1 cellular context compared by ENCODE assay signal in the genomic region with DNA sequence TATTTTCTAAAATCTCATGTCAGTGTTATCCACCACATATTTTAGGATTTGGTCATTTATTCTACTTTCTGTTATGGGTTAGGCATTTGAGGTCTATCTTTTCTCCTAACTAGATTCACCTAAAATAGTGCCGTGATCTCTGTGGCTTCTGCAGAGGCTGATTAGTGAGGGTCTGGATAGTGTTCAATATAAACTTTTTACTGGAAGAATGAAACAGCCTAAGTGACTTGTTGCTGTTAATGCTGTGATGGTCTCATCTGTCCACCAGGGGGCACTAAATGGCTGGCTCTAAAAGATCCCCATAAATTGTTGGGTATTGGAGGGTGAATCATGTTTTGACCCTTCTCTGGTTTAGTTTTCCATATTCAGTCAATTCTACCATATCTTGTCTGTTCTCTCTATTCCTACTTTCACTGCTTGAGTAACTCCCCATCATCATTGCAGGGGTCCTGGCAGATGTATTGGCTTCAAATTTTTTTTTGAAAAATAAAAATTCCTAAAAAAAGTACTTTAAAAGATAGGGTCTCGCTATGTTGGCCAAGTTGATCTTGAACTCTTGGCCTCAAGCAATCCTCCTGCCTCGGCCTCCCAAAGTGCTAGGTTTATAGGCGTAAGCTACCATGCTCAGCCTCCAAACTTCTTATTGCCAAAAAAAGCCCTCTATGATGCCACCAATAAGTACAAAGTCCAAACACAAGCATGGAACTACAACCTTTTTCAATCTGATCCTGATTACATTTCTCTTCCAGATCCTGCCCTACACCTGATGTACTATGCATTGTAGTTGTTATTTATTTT.
A peak's percentile ranks its signal among the peaks of the same experiment; 100 is the strongest.
TF ChIP-seq lines count a peak whose summit lies in the region.

No MANE protein-coding gene starts in this region.

TF ChIP-seq in HepG2, 621 proteins besides CTCF, POLR2A, EP300 and RAD21 (continues in another document):
- no peak for TF ChIP-seq MED8 (CRISPR knock-in tag; IDR thresholded peaks at IDR 0.05; ENCODE audit: insufficient replicate concordance)
- peak; percentile 85 for TF ChIP-seq ERF (CRISPR knock-in tag; IDR thresholded peaks at IDR 0.05)
- TF ChIP-seq ZNF180 (CRISPR knock-in tag; IDR thresholded peaks at IDR 0.05; ENCODE audit: borderline replicate concordance, low read depth), result no peak
- TF ChIP-seq, protein P1, sequence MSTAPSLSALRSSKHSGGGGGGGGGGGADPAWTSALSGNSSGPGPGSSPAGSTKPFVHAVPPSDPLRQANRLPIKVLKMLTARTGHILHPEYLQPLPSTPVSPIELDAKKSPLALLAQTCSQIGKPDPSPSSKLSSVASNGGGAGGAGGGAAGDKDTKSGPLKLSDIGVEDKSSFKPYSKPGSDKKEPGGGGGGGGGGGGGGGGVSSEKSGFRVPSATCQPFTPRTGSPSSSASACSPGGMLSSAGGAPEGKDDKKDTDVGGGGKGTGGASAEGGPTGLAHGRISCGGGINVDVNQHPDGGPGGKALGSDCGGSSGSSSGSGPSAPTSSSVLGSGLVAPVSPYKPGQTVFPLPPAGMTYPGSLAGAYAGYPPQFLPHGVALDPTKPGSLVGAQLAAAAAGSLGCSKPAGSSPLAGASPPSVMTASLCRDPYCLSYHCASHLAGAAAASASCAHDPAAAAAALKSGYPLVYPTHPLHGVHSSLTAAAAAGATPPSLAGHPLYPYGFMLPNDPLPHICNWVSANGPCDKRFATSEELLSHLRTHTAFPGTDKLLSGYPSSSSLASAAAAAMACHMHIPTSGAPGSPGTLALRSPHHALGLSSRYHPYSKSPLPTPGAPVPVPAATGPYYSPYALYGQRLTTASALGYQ (CRISPR knock-in tag; IDR thresholded peaks at IDR 0.05), result no peak
- no peak for TF ChIP-seq NKX3-1 (CRISPR knock-in tag; IDR thresholded peaks at IDR 0.05)
- TF ChIP-seq, protein P2, sequence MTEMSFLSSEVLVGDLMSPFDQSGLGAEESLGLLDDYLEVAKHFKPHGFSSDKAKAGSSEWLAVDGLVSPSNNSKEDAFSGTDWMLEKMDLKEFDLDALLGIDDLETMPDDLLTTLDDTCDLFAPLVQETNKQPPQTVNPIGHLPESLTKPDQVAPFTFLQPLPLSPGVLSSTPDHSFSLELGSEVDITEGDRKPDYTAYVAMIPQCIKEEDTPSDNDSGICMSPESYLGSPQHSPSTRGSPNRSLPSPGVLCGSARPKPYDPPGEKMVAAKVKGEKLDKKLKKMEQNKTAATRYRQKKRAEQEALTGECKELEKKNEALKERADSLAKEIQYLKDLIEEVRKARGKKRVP (CRISPR knock-in tag; IDR thresholded peaks at IDR 0.05), result no peak
- no peak for TF ChIP-seq GATA4 (IDR thresholded peaks at IDR 0.05; ENCODE audit: borderline replicate concordance, low read depth)
- no peak for TF ChIP-seq SALL1 (CRISPR knock-in tag; IDR thresholded peaks at IDR 0.05)
- no peak for TF ChIP-seq MTF2 (CRISPR knock-in tag; IDR thresholded peaks at IDR 0.05; ENCODE audit: borderline replicate concordance)
- no peak for TF ChIP-seq ZFP37 (CRISPR knock-in tag; IDR thresholded peaks at IDR 0.05; ENCODE audit: borderline replicate concordance)
- 0 out of 2 replicates have a peak, but pooled peaks have one; percentile 37 for TF ChIP-seq ZNF121 (CRISPR knock-in tag; IDR thresholded peaks at IDR 0.05)
- TF ChIP-seq, protein P3, sequence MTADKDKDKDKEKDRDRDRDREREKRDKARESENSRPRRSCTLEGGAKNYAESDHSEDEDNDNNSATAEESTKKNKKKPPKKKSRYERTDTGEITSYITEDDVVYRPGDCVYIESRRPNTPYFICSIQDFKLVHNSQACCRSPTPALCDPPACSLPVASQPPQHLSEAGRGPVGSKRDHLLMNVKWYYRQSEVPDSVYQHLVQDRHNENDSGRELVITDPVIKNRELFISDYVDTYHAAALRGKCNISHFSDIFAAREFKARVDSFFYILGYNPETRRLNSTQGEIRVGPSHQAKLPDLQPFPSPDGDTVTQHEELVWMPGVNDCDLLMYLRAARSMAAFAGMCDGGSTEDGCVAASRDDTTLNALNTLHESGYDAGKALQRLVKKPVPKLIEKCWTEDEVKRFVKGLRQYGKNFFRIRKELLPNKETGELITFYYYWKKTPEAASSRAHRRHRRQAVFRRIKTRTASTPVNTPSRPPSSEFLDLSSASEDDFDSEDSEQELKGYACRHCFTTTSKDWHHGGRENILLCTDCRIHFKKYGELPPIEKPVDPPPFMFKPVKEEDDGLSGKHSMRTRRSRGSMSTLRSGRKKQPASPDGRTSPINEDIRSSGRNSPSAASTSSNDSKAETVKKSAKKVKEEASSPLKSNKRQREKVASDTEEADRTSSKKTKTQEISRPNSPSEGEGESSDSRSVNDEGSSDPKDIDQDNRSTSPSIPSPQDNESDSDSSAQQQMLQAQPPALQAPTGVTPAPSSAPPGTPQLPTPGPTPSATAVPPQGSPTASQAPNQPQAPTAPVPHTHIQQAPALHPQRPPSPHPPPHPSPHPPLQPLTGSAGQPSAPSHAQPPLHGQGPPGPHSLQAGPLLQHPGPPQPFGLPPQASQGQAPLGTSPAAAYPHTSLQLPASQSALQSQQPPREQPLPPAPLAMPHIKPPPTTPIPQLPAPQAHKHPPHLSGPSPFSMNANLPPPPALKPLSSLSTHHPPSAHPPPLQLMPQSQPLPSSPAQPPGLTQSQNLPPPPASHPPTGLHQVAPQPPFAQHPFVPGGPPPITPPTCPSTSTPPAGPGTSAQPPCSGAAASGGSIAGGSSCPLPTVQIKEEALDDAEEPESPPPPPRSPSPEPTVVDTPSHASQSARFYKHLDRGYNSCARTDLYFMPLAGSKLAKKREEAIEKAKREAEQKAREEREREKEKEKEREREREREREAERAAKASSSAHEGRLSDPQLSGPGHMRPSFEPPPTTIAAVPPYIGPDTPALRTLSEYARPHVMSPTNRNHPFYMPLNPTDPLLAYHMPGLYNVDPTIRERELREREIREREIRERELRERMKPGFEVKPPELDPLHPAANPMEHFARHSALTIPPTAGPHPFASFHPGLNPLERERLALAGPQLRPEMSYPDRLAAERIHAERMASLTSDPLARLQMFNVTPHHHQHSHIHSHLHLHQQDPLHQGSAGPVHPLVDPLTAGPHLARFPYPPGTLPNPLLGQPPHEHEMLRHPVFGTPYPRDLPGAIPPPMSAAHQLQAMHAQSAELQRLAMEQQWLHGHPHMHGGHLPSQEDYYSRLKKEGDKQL (CRISPR knock-in tag; IDR thresholded peaks at IDR 0.05; ENCODE audit: low read depth), result 0 out of 2 replicates have a peak, but pooled peaks have one; percentile 20
- TF ChIP-seq, protein P4, sequence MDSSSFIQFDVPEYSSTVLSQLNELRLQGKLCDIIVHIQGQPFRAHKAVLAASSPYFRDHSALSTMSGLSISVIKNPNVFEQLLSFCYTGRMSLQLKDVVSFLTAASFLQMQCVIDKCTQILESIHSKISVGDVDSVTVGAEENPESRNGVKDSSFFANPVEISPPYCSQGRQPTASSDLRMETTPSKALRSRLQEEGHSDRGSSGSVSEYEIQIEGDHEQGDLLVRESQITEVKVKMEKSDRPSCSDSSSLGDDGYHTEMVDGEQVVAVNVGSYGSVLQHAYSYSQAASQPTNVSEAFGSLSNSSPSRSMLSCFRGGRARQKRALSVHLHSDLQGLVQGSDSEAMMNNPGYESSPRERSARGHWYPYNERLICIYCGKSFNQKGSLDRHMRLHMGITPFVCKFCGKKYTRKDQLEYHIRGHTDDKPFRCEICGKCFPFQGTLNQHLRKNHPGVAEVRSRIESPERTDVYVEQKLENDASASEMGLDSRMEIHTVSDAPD (CRISPR knock-in tag; IDR thresholded peaks at IDR 0.05), result 0 out of 2 replicates have a peak, but pooled peaks have one; percentile 50
- no peak; the same call in none of the 2 replicates for TF ChIP-seq POLR2G (IDR thresholded peaks at IDR 0.05; ENCODE audit: low read depth, low read length)
- no peak for TF ChIP-seq ATAD3A (CRISPR knock-in tag; IDR thresholded peaks at IDR 0.05)
- TF ChIP-seq ZSCAN30 (CRISPR knock-in tag; IDR thresholded peaks at IDR 0.05), result no peak
- no peak for TF ChIP-seq CBFB (CRISPR knock-in tag; IDR thresholded peaks at IDR 0.05)
- no peak for TF ChIP-seq MED13 (CRISPR knock-in tag; IDR thresholded peaks at IDR 0.05)
- TF ChIP-seq SP5 (CRISPR knock-in tag; IDR thresholded peaks at IDR 0.05; ENCODE audit: borderline replicate concordance, low read depth), result peak; percentile 52; the same call in 1 of the 2 replicates
- TF ChIP-seq, protein P5, sequence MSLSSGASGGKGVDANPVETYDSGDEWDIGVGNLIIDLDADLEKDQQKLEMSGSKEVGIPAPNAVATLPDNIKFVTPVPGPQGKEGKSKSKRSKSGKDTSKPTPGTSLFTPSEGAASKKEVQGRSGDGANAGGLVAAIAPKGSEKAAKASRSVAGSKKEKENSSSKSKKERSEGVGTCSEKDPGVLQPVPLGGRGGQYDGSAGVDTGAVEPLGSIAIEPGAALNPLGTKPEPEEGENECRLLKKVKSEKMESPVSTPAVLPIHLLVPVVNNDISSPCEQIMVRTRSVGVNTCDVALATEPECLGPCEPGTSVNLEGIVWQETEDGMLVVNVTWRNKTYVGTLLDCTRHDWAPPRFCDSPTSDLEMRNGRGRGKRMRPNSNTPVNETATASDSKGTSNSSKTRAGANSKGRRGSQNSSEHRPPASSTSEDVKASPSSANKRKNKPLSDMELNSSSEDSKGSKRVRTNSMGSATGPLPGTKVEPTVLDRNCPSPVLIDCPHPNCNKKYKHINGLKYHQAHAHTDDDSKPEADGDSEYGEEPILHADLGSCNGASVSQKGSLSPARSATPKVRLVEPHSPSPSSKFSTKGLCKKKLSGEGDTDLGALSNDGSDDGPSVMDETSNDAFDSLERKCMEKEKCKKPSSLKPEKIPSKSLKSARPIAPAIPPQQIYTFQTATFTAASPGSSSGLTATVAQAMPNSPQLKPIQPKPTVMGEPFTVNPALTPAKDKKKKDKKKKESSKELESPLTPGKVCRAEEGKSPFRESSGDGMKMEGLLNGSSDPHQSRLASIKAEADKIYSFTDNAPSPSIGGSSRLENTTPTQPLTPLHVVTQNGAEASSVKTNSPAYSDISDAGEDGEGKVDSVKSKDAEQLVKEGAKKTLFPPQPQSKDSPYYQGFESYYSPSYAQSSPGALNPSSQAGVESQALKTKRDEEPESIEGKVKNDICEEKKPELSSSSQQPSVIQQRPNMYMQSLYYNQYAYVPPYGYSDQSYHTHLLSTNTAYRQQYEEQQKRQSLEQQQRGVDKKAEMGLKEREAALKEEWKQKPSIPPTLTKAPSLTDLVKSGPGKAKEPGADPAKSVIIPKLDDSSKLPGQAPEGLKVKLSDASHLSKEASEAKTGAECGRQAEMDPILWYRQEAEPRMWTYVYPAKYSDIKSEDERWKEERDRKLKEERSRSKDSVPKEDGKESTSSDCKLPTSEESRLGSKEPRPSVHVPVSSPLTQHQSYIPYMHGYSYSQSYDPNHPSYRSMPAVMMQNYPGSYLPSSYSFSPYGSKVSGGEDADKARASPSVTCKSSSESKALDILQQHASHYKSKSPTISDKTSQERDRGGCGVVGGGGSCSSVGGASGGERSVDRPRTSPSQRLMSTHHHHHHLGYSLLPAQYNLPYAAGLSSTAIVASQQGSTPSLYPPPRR (CRISPR knock-in tag; IDR thresholded peaks at IDR 0.05; ENCODE audit: borderline replicate concordance), result no peak
- TF ChIP-seq ZNF563 (CRISPR knock-in tag; IDR thresholded peaks at IDR 0.05), result no peak
- no peak; the same call in 1 of the 2 replicates for TF ChIP-seq YEATS2 (CRISPR knock-in tag; IDR thresholded peaks at IDR 0.05; ENCODE audit: borderline replicate concordance)
- no peak; the same call in 1 of the 2 replicates for TF ChIP-seq HNF4G (IDR thresholded peaks at IDR 0.05; ENCODE audit: borderline replicate concordance, low read depth, low read length)
- TF ChIP-seq HNF4G (CRISPR knock-in tag; IDR thresholded peaks at IDR 0.05; ENCODE audit: borderline replicate concordance, low read depth), result 0 out of 2 replicates have a peak, but pooled peaks have one; percentile 38
- no peak for TF ChIP-seq NR3C1 (CRISPR knock-in tag; IDR thresholded peaks at IDR 0.05)
- no peak for TF ChIP-seq RNF2 (conservative IDR thresholded peaks at IDR 0.05; ENCODE audit: low read depth)
- TF ChIP-seq, protein P6, sequence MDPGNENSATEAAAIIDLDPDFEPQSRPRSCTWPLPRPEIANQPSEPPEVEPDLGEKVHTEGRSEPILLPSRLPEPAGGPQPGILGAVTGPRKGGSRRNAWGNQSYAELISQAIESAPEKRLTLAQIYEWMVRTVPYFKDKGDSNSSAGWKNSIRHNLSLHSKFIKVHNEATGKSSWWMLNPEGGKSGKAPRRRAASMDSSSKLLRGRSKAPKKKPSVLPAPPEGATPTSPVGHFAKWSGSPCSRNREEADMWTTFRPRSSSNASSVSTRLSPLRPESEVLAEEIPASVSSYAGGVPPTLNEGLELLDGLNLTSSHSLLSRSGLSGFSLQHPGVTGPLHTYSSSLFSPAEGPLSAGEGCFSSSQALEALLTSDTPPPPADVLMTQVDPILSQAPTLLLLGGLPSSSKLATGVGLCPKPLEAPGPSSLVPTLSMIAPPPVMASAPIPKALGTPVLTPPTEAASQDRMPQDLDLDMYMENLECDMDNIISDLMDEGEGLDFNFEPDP (CRISPR knock-in tag; conservative IDR thresholded peaks at IDR 0.05), result no peak
- no peak for TF ChIP-seq NR2F2 (IDR thresholded peaks at IDR 0.05; ENCODE audit: borderline replicate concordance, low read depth)
- TF ChIP-seq, protein P7, sequence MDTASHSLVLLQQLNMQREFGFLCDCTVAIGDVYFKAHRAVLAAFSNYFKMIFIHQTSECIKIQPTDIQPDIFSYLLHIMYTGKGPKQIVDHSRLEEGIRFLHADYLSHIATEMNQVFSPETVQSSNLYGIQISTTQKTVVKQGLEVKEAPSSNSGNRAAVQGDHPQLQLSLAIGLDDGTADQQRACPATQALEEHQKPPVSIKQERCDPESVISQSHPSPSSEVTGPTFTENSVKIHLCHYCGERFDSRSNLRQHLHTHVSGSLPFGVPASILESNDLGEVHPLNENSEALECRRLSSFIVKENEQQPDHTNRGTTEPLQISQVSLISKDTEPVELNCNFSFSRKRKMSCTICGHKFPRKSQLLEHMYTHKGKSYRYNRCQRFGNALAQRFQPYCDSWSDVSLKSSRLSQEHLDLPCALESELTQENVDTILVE (CRISPR knock-in tag; IDR thresholded peaks at IDR 0.05), result peak; percentile 33; the same call in 1 of the 2 replicates
- no peak for TF ChIP-seq ZNF776 (CRISPR knock-in tag; IDR thresholded peaks at IDR 0.05)
- no peak for TF ChIP-seq HNRNPL (IDR thresholded peaks at IDR 0.05; ENCODE audit: low read depth, low read length)
- no peak for TF ChIP-seq GFI1 (CRISPR knock-in tag; IDR thresholded peaks at IDR 0.05; ENCODE audit: borderline replicate concordance)
- TF ChIP-seq, protein P8, sequence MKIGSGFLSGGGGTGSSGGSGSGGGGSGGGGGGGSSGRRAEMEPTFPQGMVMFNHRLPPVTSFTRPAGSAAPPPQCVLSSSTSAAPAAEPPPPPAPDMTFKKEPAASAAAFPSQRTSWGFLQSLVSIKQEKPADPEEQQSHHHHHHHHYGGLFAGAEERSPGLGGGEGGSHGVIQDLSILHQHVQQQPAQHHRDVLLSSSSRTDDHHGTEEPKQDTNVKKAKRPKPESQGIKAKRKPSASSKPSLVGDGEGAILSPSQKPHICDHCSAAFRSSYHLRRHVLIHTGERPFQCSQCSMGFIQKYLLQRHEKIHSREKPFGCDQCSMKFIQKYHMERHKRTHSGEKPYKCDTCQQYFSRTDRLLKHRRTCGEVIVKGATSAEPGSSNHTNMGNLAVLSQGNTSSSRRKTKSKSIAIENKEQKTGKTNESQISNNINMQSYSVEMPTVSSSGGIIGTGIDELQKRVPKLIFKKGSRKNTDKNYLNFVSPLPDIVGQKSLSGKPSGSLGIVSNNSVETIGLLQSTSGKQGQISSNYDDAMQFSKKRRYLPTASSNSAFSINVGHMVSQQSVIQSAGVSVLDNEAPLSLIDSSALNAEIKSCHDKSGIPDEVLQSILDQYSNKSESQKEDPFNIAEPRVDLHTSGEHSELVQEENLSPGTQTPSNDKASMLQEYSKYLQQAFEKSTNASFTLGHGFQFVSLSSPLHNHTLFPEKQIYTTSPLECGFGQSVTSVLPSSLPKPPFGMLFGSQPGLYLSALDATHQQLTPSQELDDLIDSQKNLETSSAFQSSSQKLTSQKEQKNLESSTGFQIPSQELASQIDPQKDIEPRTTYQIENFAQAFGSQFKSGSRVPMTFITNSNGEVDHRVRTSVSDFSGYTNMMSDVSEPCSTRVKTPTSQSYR (CRISPR knock-in tag; IDR thresholded peaks at IDR 0.05; ENCODE audit: borderline replicate concordance), result no peak
- no peak for TF ChIP-seq ZEB1 (IDR thresholded peaks at IDR 0.05; ENCODE audit: insufficient replicate concordance, low read depth)
- TF ChIP-seq NR2F6 (IDR thresholded peaks at IDR 0.05), result no peak
- TF ChIP-seq NR2F6 (CRISPR knock-in tag; IDR thresholded peaks at IDR 0.05), result no peak
